In the genomic region with DNA sequence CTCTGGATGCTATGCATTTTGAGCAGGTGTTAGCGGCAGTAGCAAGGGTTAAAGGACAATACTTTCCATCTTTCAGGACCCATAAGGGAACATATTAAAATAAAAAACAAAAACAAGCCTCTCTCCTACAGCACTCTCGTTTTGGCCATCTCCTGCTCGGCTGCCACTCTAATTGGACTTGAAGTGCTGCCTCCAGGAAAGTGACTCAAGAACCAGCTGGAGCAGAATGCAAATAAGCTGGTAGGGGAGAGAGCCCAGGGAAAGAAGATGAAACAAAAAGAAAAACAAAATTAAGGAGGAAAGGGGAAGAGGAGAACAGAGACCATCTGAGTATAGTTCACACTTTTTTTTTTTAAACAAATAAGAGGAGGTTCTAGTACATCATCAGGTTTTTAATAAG, we compare ENCODE assay signal across 19 cellular contexts.
DNase-seq lines count a peak whose midpoint lies in the region; ATAC-seq, FAIRE-seq and TF ChIP-seq lines count a peak whose summit lies in the region.
"Had no signal": no experiment of that assay in that cellular context is flagged by ENCODE, and none has a peak within 500 bp of the region (broad histone marks: within the 10 kb centered on the region; RNA-seq: fewer than 3 reads in every experiment).

No MANE protein-coding gene starts in this region.

- H3K79me2 ChIP-seq in mammary epithelial cell (ENCODE audit: insufficient read depth, low read length) (no peaks in the 10 kb centered on the region), keratinocyte (ENCODE audit: control insufficient read depth, insufficient read depth, low read length) (no peaks in the 10 kb centered on the region)

- H3K9ac ChIP-seq in mammary epithelial cell (ENCODE audit: insufficient read depth, low read length): no peak overlapping the region
- no peak overlapping the region for H3K9ac ChIP-seq in keratinocyte (ENCODE audit: control insufficient read depth, extremely low read depth, insufficient read depth, low read length)

- H3K36me3 ChIP-seq in mammary epithelial cell (ENCODE audit: insufficient read depth, low read length) (no peaks in the 10 kb centered on the region), breast epithelium (no peaks in the 10 kb centered on the region), keratinocyte (ENCODE audit: control insufficient read depth in 2 of 2, extremely low read depth in 1 of 2, insufficient read depth in 2 of 2, low read length in 2 of 2) (no peaks in the 10 kb centered on the region), upper lobe of right lung (no peaks in the 10 kb centered on the region), MG63 (no peaks in the 10 kb centered on the region)
- H3K36me3 ChIP-seq: gastrocnemius medialis had no signal

- intact Hi-C loops in mammary epithelial cell (cut with micrococcal nuclease): no loop called here
- intact Hi-C loops in breast epithelium (cut with DNase I; ENCODE audit: low total_unique reads): no loop called here
- intact Hi-C loops in upper lobe of right lung (cut with DNase I): no loop called here

- no peak for FAIRE-seq in keratinocyte (lab: Jason Lieb, UNC)
- FAIRE-seq: endometrium had no signal

- WGBS in mammary epithelial cell (ENCODE audit: low coverage, missing lambda C conversion rate): 81% methylated on average over 3 of the region's 3 CpGs

- BruUV-seq in mammary epithelial cell (replicated peaks; lab: Mats Ljungman, UMichigan): no TSS peak

- H3K4me3 Mint-ChIP-seq in brain: peak overlapping the region in 1 of 5 experiments; percentile 39
- H3K4me3 Mint-ChIP-seq: activated naive CD8-positive, alpha-beta T cell treated with anti-CD3 and anti-CD28 coated beads for 36 hours; activated T-cell treated with anti-CD3 and anti-CD28 coated beads, Interleukin-2, amount 50 U/mL, for 4 hours; H9; nephron progenitor cell had no signal

- DNase-seq in mammary epithelial cell (no peak), breast epithelium (ENCODE audit: low spot score in 2 of 2) (no peak), keratinocyte (ENCODE audit: low read depth, low spot score) (no peak), upper lobe of right lung (no peak), MG63 (no peak)
- DNase-seq in stimulated activated naive CD4-positive, alpha-beta T cell (lab: John Stamatoyannopoulos, UW): no peak
- DNase-seq: activated CD4-positive, alpha-beta T cell treated with anti-CD3 and anti-CD28 coated beads, Interleukin-2, amount 50 U/mL, for 48 hours; activated naive CD8-positive, alpha-beta T cell treated with anti-CD3 and anti-CD28 coated beads for 36 hours; activated T-cell treated with anti-CD3 and anti-CD28 coated beads, Interleukin-2, amount 50 U/mL, for 4 hours; COR-L47; gastrocnemius medialis; H9; mesenchymal stem cell; NCI-H226; nephron progenitor cell; right cardiac atrium had no signal

- in situ Hi-C loops in mammary epithelial cell (cut with MboI; ENCODE audit: low sequenced_read_pairs in 2 of 2): no loop called here

- no peak overlapping the region for H3K27ac ChIP-seq in mammary epithelial cell (ENCODE audit: insufficient read depth, low read depth, low read length)
- H3K27ac ChIP-seq in breast epithelium: peak overlapping the region in 1 of 2 donors; percentile 9
- peak overlapping the region; percentile 6 for H3K27ac ChIP-seq in keratinocyte (ENCODE audit: control insufficient read depth, insufficient read depth, low read length)
- no peak overlapping the region for H3K27ac ChIP-seq in upper lobe of right lung
- H3K27ac ChIP-seq: gastrocnemius medialis had no signal

- H4K20me1 ChIP-seq in mammary epithelial cell (ENCODE audit: insufficient read depth, low read length) (no peaks in the 10 kb centered on the region), keratinocyte (ENCODE audit: control insufficient read depth, extremely low read depth, insufficient read depth, low read length) (no peaks in the 10 kb centered on the region)

- H2AFZ ChIP-seq in mammary epithelial cell (ENCODE audit: low read depth, low read length) (no peak overlapping the region), keratinocyte (ENCODE audit: control insufficient read depth, low read length) (no peak overlapping the region)

- H3K9me3 Mint-ChIP-seq in brain: no peaks in the 10 kb centered on the region
- H3K9me3 Mint-ChIP-seq: activated naive CD8-positive, alpha-beta T cell treated with anti-CD3 and anti-CD28 coated beads for 36 hours; activated T-cell treated with anti-CD3 and anti-CD28 coated beads, Interleukin-2, amount 50 U/mL, for 4 hours; H9; nephron progenitor cell had no signal

- H3K4me1 ChIP-seq in mammary epithelial cell (ENCODE audit: insufficient read depth, low read length): peaks cover 43% of the 10 kb centered on the region
- H3K4me1 ChIP-seq in breast epithelium: no peaks in the 10 kb centered on the region
- H3K4me1 ChIP-seq in keratinocyte (ENCODE audit: control insufficient read depth, extremely low read depth, insufficient read depth, low read length): peaks cover 54% of the 10 kb centered on the region
- H3K4me1 ChIP-seq in upper lobe of right lung: no peaks in the 10 kb centered on the region

- H3K9me3 ChIP-seq in mammary epithelial cell (replicated peaks; ENCODE audit: insufficient read depth, low read length) (no peaks in the 10 kb centered on the region), breast epithelium (no peaks in the 10 kb centered on the region), keratinocyte (ENCODE audit: control insufficient read depth, low read depth, low read length) (no peaks in the 10 kb centered on the region), upper lobe of right lung (no peaks in the 10 kb centered on the region), MG63 (no peaks in the 10 kb centered on the region)
- H3K9me3 ChIP-seq: gastrocnemius medialis had no signal

- CTCF ChIA-PET in mammary epithelial cell (lab: Charles Lee; ENCODE audit: low non-redundant PET): no interaction called here

- peaks cover 16% of the 10 kb centered on the region for H3K36me3 Mint-ChIP-seq in brain

- H3K27me3 Mint-ChIP-seq in brain: peaks cover under 1% of the 10 kb centered on the region
- H3K27me3 Mint-ChIP-seq: activated naive CD8-positive, alpha-beta T cell treated with anti-CD3 and anti-CD28 coated beads for 36 hours had no signal

- H3K27ac Mint-ChIP-seq in brain: peak overlapping the region; percentile 45 to 91 (median 73)
- H3K27ac Mint-ChIP-seq: activated naive CD8-positive, alpha-beta T cell treated with anti-CD3 and anti-CD28 coated beads for 36 hours; nephron progenitor cell had no signal

- H3K4me1 Mint-ChIP-seq in brain: peaks cover 29% of the 10 kb centered on the region
- H3K4me1 Mint-ChIP-seq: activated naive CD8-positive, alpha-beta T cell treated with anti-CD3 and anti-CD28 coated beads for 36 hours had no signal

- no peak for TF ChIP-seq CTCF in mammary epithelial cell (conservative IDR thresholded peaks at IDR 0.05 in 1 of 2, IDR thresholded peaks at IDR 0.05 in 1 of 2; ENCODE audit: extremely low read depth in 1 of 2, insufficient read depth in 1 of 2, low read depth in 1 of 2, low read length in 2 of 2)
- TF ChIP-seq CTCF in breast epithelium (IDR thresholded peaks at IDR 0.05): no peak
- TF ChIP-seq CTCF in brain (conservative IDR thresholded peaks at IDR 0.05): no peak
- TF ChIP-seq CTCF in keratinocyte (optimal IDR thresholded peaks at IDR 0.05 in 1 of 3, IDR thresholded peaks at IDR 0.05 in 1 of 3, conservative IDR thresholded peaks at IDR 0.05 in 1 of 3; ENCODE audit: extremely low read depth in 1 of 3, insufficient read depth in 2 of 3, low read length in 3 of 3): no peak
- no peak for TF ChIP-seq CTCF in upper lobe of right lung (IDR thresholded peaks at IDR 0.05)

- H3K4me2 ChIP-seq in mammary epithelial cell (ENCODE audit: insufficient read depth, low read depth, low read length) (peak overlapping the region; percentile 8), keratinocyte (ENCODE audit: control insufficient read depth, extremely low read depth, insufficient read depth, low read depth, low read length) (peak overlapping the region; percentile 44)

- dilution Hi-C loops in mammary epithelial cell (cut with HindIII; ENCODE audit: low sequenced_read_pairs) (no loop called here), keratinocyte (cut with MboI; ENCODE audit: extremely low pct_ligation_motif_present, low sequenced_read_pairs) (no loop called here)

- H3K9me1 ChIP-seq in keratinocyte (ENCODE audit: control insufficient read depth, extremely low read depth, insufficient read depth, low read length): no peaks in the 10 kb centered on the region

- H3K4me3 ChIP-seq in mammary epithelial cell (replicated peaks in 1 of 3; ENCODE audit: insufficient read depth in 1 of 3, low read depth in 2 of 3, low read length in 3 of 3) (no peak overlapping the region), breast epithelium (no peak overlapping the region), keratinocyte (ENCODE audit: control insufficient read depth in 2 of 3, extremely low read depth in 1 of 3, insufficient read depth in 2 of 3, low read depth in 1 of 3, low read length in 3 of 3) (peak overlapping the region in 1 of 3 experiments; percentile 31), upper lobe of right lung (no peak overlapping the region), MG63 (no peak overlapping the region)
- H3K4me3 ChIP-seq: gastrocnemius medialis had no signal

- H3K27me3 ChIP-seq in mammary epithelial cell (ENCODE audit: insufficient read depth, low read length) (no peaks in the 10 kb centered on the region), breast epithelium (no peaks in the 10 kb centered on the region), keratinocyte (ENCODE audit: control insufficient read depth, extremely low read depth, insufficient read depth, low read length) (no peaks in the 10 kb centered on the region), upper lobe of right lung (no peaks in the 10 kb centered on the region), MG63 (no peaks in the 10 kb centered on the region)
- H3K27me3 ChIP-seq: gastrocnemius medialis had no signal

- peak; percentile 37 for ATAC-seq in upper lobe of right lung
- ATAC-seq in HG02642 (IDR thresholded peaks at IDR 0.05; ENCODE audit: poor library complexity, unreplicated experiment): no peak
- ATAC-seq: activated T-cell treated with anti-CD3 and anti-CD28 coated beads, Interleukin-2, amount 50 U/mL, for 4 hours; gastrocnemius medialis had no signal

- TF ChIP-seq POLR2A in breast epithelium (IDR thresholded peaks at IDR 0.05): no peak
